ENCODE assay signal across 20 cellular contexts in genomic region chrX:38973327-38973726, GRCh38.
DNase-seq lines count a peak whose midpoint lies in the region; ATAC-seq and TF ChIP-seq lines count a peak whose summit lies in the region.
"Had no signal": no experiment of that assay in that cellular context is flagged by ENCODE, and none has a peak within 500 bp of the region (broad histone marks: within the 10 kb centered on the region; RNA-seq: fewer than 3 reads in every experiment).

No MANE protein-coding gene starts in this region.

- H3K9me3 ChIP-seq in breast epithelium = peaks cover 0 to 6% of the 10 kb centered on the region in 2 donors
- no peaks in the 10 kb centered on the region for H3K9me3 ChIP-seq in SJCRH30 (replicated peaks)
- H3K9me3 ChIP-seq: esophagus muscularis mucosa, neutrophil, SJSA1 had no signal

- no TSS peak for BruUV-seq in MCF 10A (replicated peaks; lab: Mats Ljungman, UMichigan)

- H3K4me3 Mint-ChIP-seq in MCF 10A (ENCODE audit: unreplicated experiment) = no peak overlapping the region
- H3K4me3 Mint-ChIP-seq: activated CD8-positive, alpha-beta T cell treated with anti-CD3 and anti-CD28 coated beads for 36 hours; activated T-cell treated with anti-CD3 and anti-CD28 coated beads, Interleukin-2, amount 50 U/mL, for 4 hours; effector memory CD8-positive, alpha-beta T cell; type B pancreatic cell had no signal

- no peak overlapping the region for H3K4me3 ChIP-seq in breast epithelium
- H3K4me3 ChIP-seq in SJCRH30 = no peak overlapping the region
- H3K4me3 ChIP-seq in fibroblast of pulmonary artery (replicated peaks; ENCODE audit: low read depth, low read length) = no peak overlapping the region
- H3K4me3 ChIP-seq: esophagus muscularis mucosa, SJSA1 had no signal

- H3K27ac ChIP-seq in breast epithelium = no peak overlapping the region
- no peak overlapping the region for H3K27ac ChIP-seq in SJCRH30
- H3K27ac ChIP-seq in foreskin keratinocyte = no peak overlapping the region
- H3K27ac ChIP-seq: esophagus muscularis mucosa, neutrophil, SJSA1 had no signal

- H3K27me3 ChIP-seq in breast epithelium (peaks cover 0 to 34% of the 10 kb centered on the region in 2 donors), SJCRH30 (no peaks in the 10 kb centered on the region), foreskin keratinocyte (no peaks in the 10 kb centered on the region)
- H3K27me3 ChIP-seq: esophagus muscularis mucosa, neutrophil, SJSA1 had no signal

- no peaks in the 10 kb centered on the region for H3K4me1 ChIP-seq in breast epithelium
- H3K4me1 ChIP-seq in SJCRH30 = no peaks in the 10 kb centered on the region
- no peaks in the 10 kb centered on the region for H3K4me1 ChIP-seq in foreskin keratinocyte
- H3K4me1 ChIP-seq: SJSA1 had no signal

- TF ChIP-seq CTCF in MCF 10A (IDR thresholded peaks at IDR 0.05; ENCODE audit: unreplicated experiment) (no peak), breast epithelium (IDR thresholded peaks at IDR 0.05) (no peak), fibroblast of pulmonary artery (IDR thresholded peaks at IDR 0.05; ENCODE audit: low read length, missing control alignments) (no peak), foreskin keratinocyte (conservative IDR thresholded peaks at IDR 0.05) (no peak)

- no peak for ATAC-seq in foreskin keratinocyte
- ATAC-seq in GM18907 (IDR thresholded peaks at IDR 0.05; ENCODE audit: unreplicated experiment) = no peak
- ATAC-seq: activated CD8-positive, alpha-beta T cell treated with anti-CD3 and anti-CD28 coated beads for 36 hours; activated T-cell treated with anti-CD3 and anti-CD28 coated beads, Interleukin-2, amount 50 U/mL, for 4 hours; effector memory CD8-positive, alpha-beta T cell had no signal

- POLR2A ChIA-PET in MCF 10A (lab: Yijun Ruan, JAX) = no interaction called here

- no peaks in the 10 kb centered on the region for H3K9me3 Mint-ChIP-seq in MCF 10A (ENCODE audit: unreplicated experiment)
- H3K9me3 Mint-ChIP-seq: activated CD8-positive, alpha-beta T cell treated with anti-CD3 and anti-CD28 coated beads for 36 hours; activated T-cell treated with anti-CD3 and anti-CD28 coated beads, Interleukin-2, amount 50 U/mL, for 4 hours; effector memory CD8-positive, alpha-beta T cell; type B pancreatic cell had no signal

- CTCF ChIA-PET in MCF 10A (lab: Yijun Ruan, JAX) = interaction anchor here (0.6 kb wide), 1 partner anchor 1318 kb away, joined by 3 read pairs; no protein-coding TSS in a partner anchor

- H3K4me1 Mint-ChIP-seq in MCF 10A (ENCODE audit: insufficient read depth, unreplicated experiment) = no peaks in the 10 kb centered on the region

- intact Hi-C loops in MCF 10A (cut with micrococcal nuclease) = no loop called here
- intact Hi-C loops in breast epithelium (cut with DNase I; ENCODE audit: low total_unique reads) = no loop called here

- DNase-seq in MCF 10A (ENCODE audit: unreplicated experiment) = peak; percentile 16
- no peak for DNase-seq in breast epithelium (ENCODE audit: low spot score in 2 of 2)
- peak; percentile 35 to 41 for DNase-seq in SJCRH30
- peak; percentile 47 for DNase-seq in fibroblast of pulmonary artery (ENCODE audit: low read depth)
- DNase-seq in DMS153 (lab: John Stamatoyannopoulos, UW) = no peak
- DNase-seq in foreskin keratinocyte = no peak
- DNase-seq in DMS114 treated with DMSO at 0.1 percent for 48 hours (lab: John Stamatoyannopoulos, UW; ENCODE audit: unreplicated experiment) = no peak
- DNase-seq: 8988T; activated CD8-positive, alpha-beta T cell treated with anti-CD3 and anti-CD28 coated beads for 36 hours; activated naive CD4-positive, alpha-beta T cell treated with anti-CD3 and anti-CD28 coated beads, Interleukin-2, amount 50 U/mL, for 16 hours; activated T-cell treated with anti-CD3 and anti-CD28 coated beads, Interleukin-2, amount 50 U/mL, for 4 hours; AML-193; aorta; effector memory CD8-positive, alpha-beta T cell; stimulated activated CD4-positive, alpha-beta T cell treated with anti-CD3 and anti-CD28 coated beads, Interleukin-4, amount 100 ng/mL, for 24 hours had no signal

- no peaks in the 10 kb centered on the region for H3K36me3 ChIP-seq in breast epithelium
- H3K36me3 ChIP-seq in SJCRH30 = no peaks in the 10 kb centered on the region
- H3K36me3 ChIP-seq: esophagus muscularis mucosa, neutrophil, SJSA1 had no signal

- H3K27ac Mint-ChIP-seq in MCF 10A (ENCODE audit: low read depth, unreplicated experiment) = no peak overlapping the region
- H3K27ac Mint-ChIP-seq: activated CD8-positive, alpha-beta T cell treated with anti-CD3 and anti-CD28 coated beads for 36 hours; effector memory CD8-positive, alpha-beta T cell; type B pancreatic cell had no signal

- H3K36me3 Mint-ChIP-seq in MCF 10A (ENCODE audit: insufficient read depth, unreplicated experiment) = no peaks in the 10 kb centered on the region
- H3K36me3 Mint-ChIP-seq: type B pancreatic cell had no signal

- no peak for TF ChIP-seq POLR2A in breast epithelium (IDR thresholded peaks at IDR 0.05)

- H3K27me3 Mint-ChIP-seq in MCF 10A (ENCODE audit: insufficient read depth, unreplicated experiment) = peaks cover 32% of the 10 kb centered on the region
- H3K27me3 Mint-ChIP-seq: activated CD8-positive, alpha-beta T cell treated with anti-CD3 and anti-CD28 coated beads for 36 hours; type B pancreatic cell had no signal

Comparison
In these comparisons a context has a peak if more than half of its experiments do, and no peak if none do; other contexts are left out.
1. DNase-seq: peak in MCF 10A (single experiment), SJCRH30 (2 of 2) and fibroblast of pulmonary artery (single experiment); none in breast epithelium (0 of 2), DMS153 (single experiment), foreskin keratinocyte (0 of 2) and DMS114 treated with DMSO at 0.1 percent for 48 hours (single experiment).